Comparison of ENCODE assay signal across 8 cellular contexts in genomic region chr1:161226320-161226711, GRCh38. TPM values are rescaled to one million over a fixed set of nuclear protein-coding genes. Genes with fewer than 3 reads are reported as not detected.
DNase-seq lines count a peak whose midpoint lies in the region; ATAC-seq and TF ChIP-seq lines count a peak whose summit lies in the region.

No MANE protein-coding gene starts in this region.

- CTCF ChIA-PET in activated naive CD4-positive, alpha-beta T cell treated with anti-CD3 and anti-CD28 coated beads for 36 hours (lab: Charles Lee) = interaction anchor here (0.7 to 13.2 kb wide), 36 partner anchors 8 to 161 kb away, joined by 3 to 196 read pairs (median 4); partner anchors contain the start of genes ADAMTS4, B4GALT3, CFAP126 and FCER1G

- intact Hi-C loops in activated naive CD4-positive, alpha-beta T cell treated with anti-CD3 and anti-CD28 coated beads for 36 hours (cut with micrococcal nuclease) = loop anchor here (2.0 to 5.0 kb wide), 2 partner anchors 141 to 514 kb away; partner anchors contain the start of gene CFAP126
- intact Hi-C loops in left lung (cut with DNase I) = loop anchor here in 1 of 2 donors (10.0 kb wide), 1 partner anchor 158 kb away; no protein-coding TSS in a partner anchor
- intact Hi-C loops in tibial artery (cut with DNase I; ENCODE audit: low total_unique reads) = loop anchor here (5.0 kb wide), 2 partner anchors 81 to 156 kb away; partner anchors contain the start of gene MPZ

- H3K36me3 Mint-ChIP-seq in activated naive CD4-positive, alpha-beta T cell treated with anti-CD3 and anti-CD28 coated beads for 36 hours (ENCODE audit: low read depth) = peaks cover 22% of the 10 kb centered on the region

- DNase-seq in activated naive CD4-positive, alpha-beta T cell treated with anti-CD3 and anti-CD28 coated beads for 36 hours = no peak
- no peak for DNase-seq in activated naive CD4-positive, alpha-beta T cell treated with anti-CD3 and anti-CD28 coated beads, Interleukin-2, amount 50 U/mL, for 16 hours
- no peak for DNase-seq in left lung
- DNase-seq in tibial artery = no peak
- DNase-seq in germinal center (ENCODE audit: low spot score) = no peak
- no peak for DNase-seq in stimulated activated CD4-positive, alpha-beta T cell treated with anti-CD3 and anti-CD28 coated beads, Interleukin-4, amount 100 ng/mL, for 4 hours

- H3K9me3 ChIP-seq in left lung (no peaks in the 10 kb centered on the region), tibial artery (no peaks in the 10 kb centered on the region)

- H3K4me3 ChIP-seq in left lung (peak overlapping the region; percentile 48 to 59), tibial artery (peak overlapping the region; percentile 57 to 68)

- H3K9me3 Mint-ChIP-seq in activated naive CD4-positive, alpha-beta T cell treated with anti-CD3 and anti-CD28 coated beads for 36 hours = no peaks in the 10 kb centered on the region

- no peaks in the 10 kb centered on the region for H3K27me3 Mint-ChIP-seq in activated naive CD4-positive, alpha-beta T cell treated with anti-CD3 and anti-CD28 coated beads for 36 hours (ENCODE audit: low read depth)

- peak overlapping the region; percentile 98 for H3K27ac Mint-ChIP-seq in activated naive CD4-positive, alpha-beta T cell treated with anti-CD3 and anti-CD28 coated beads for 36 hours

- H3K4me1 Mint-ChIP-seq in activated naive CD4-positive, alpha-beta T cell treated with anti-CD3 and anti-CD28 coated beads for 36 hours (ENCODE audit: low read depth) = peaks cover 33% of the 10 kb centered on the region

- ATAC-seq in left lung (no peak), HG03571 (IDR thresholded peaks at IDR 0.05; ENCODE audit: unreplicated experiment) (no peak)

- H3K27ac ChIP-seq in angular gyrus (ENCODE audit: low read depth, low read length) = peak overlapping the region; percentile 91
- H3K27ac ChIP-seq in left lung = peak overlapping the region in 1 of 2 donors; percentile 76
- peak overlapping the region; percentile 63 to 64 for H3K27ac ChIP-seq in tibial artery

- TF ChIP-seq CTCF in left lung (IDR thresholded peaks at IDR 0.05) (no peak), tibial artery (IDR thresholded peaks at IDR 0.05) (no peak)

- H3K27me3 ChIP-seq in left lung (no peaks in the 10 kb centered on the region), tibial artery (no peaks in the 10 kb centered on the region)

- peak overlapping the region; percentile 100 for H3K4me3 Mint-ChIP-seq in activated naive CD4-positive, alpha-beta T cell treated with anti-CD3 and anti-CD28 coated beads for 36 hours

- H3K36me3 ChIP-seq in left lung (peaks cover 0 to 29% of the 10 kb centered on the region in 2 donors), tibial artery (peaks cover 9 to 31% (median 22%) of the 10 kb centered on the region in 3 donors)

- peaks cover 11 to 37% of the 10 kb centered on the region in 2 donors for H3K4me1 ChIP-seq in left lung
- H3K4me1 ChIP-seq in tibial artery = peaks cover 0 to 22% (median 13%) of the 10 kb centered on the region in 4 donors

RNA-seq across cellular contexts. Expression of gene TOMM40L, which starts 0.5 kb away (rescaled TPM):
- total RNA-seq in activated naive CD4-positive, alpha-beta T cell treated with anti-CD3 and anti-CD28 coated beads for 36 hours = 10 to 100 TPM; 13.2 to 14.3 TPM
- 10 to 100 TPM; 12.7 to 15.6 TPM for total RNA-seq in left lung

RNA-seq across cellular contexts. Expression of gene APOA2, which starts 2.9 kb away (rescaled TPM):
- not detected for total RNA-seq in activated naive CD4-positive, alpha-beta T cell treated with anti-CD3 and anti-CD28 coated beads for 36 hours
- total RNA-seq in left lung = not detected

RNA-seq across cellular contexts. Expression of gene FCER1G, which starts 11.2 kb away (rescaled TPM):
- total RNA-seq in activated naive CD4-positive, alpha-beta T cell treated with anti-CD3 and anti-CD28 coated beads for 36 hours = 1 to 10 TPM in 1 of 2 experiments, under 1 TPM in 1; 0.74 to 1.6 TPM
- total RNA-seq in left lung = 100 to 1,000 TPM; 102 to 329 TPM

RNA-seq across cellular contexts. Expression of gene NR1I3, which starts 11.7 kb away (rescaled TPM):
- not detected for total RNA-seq in activated naive CD4-positive, alpha-beta T cell treated with anti-CD3 and anti-CD28 coated beads for 36 hours
- total RNA-seq in left lung = not detected

RNA-seq across cellular contexts. Expression of gene NDUFS2, which starts 24.1 kb away (rescaled TPM):
- total RNA-seq in activated naive CD4-positive, alpha-beta T cell treated with anti-CD3 and anti-CD28 coated beads for 36 hours = 100 to 1,000 TPM; 126 to 130 TPM
- 10 to 100 TPM; 67.7 to 78.6 TPM for total RNA-seq in left lung

Comparison
In these comparisons a context has a peak if more than half of its experiments do, and no peak if none do; other contexts are left out.
1. RNA of gene FCER1G, which starts 11.2 kb away (total RNA-seq): 102 to 329 TPM in left lung; 0.74 to 1.6 TPM in activated naive CD4-positive, alpha-beta T cell treated with anti-CD3 and anti-CD28 coated beads for 36 hours; every median in the first group is over 10 times any median in the second.